In the genomic region with DNA sequence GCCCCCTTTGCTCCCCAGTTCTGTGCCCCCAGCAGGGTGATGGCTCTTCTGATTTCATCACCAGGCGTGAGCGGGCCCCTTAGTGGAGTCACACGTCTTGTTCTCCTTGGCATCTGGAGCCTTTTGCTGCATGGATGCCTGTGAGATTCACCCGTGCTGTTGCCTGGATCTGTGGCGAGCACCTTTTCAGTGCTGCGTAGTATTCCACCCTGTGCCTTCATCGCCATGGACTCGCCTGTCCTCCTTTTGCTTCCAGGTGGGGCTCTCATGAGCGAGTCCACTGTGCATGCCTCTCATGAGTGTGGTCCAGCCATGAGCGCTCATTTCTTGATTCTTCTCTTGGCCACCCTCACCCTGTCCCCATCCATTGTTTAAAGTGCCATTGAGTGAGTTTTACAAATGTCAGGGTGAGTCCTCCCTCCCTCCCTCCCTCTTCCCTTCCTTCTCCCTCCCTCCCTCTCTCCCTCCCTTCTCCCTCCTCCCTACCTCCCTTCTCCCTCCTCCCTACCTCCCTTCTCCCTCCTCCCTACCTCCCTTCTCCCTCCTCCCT, we compare ENCODE assay signal across 2 cellular contexts.
TF ChIP-seq lines count a peak whose summit lies in the region.

No MANE protein-coding gene starts in this region.

TF ChIP-seq in HEK293, 187 proteins besides CTCF, POLR2A, EP300 and RAD21:
- TF ChIP-seq ZNF302 (tag by site-specific recombination; IDR thresholded peaks at IDR 0.05; ENCODE audit: low read depth) (no peak), SALL2 (tag by site-specific recombination; IDR thresholded peaks at IDR 0.05; ENCODE audit: borderline replicate concordance) (no peak), ZNF146 (tag by site-specific recombination; IDR thresholded peaks at IDR 0.05) (peak; percentile 75)

TF ChIP-seq in K562, 482 proteins besides CTCF, POLR2A, EP300 and RAD21:
- peak; percentile 95 for TF ChIP-seq ZNF146 (CRISPR knock-in tag; IDR thresholded peaks at IDR 0.05; ENCODE audit: unreplicated experiment)
- peak; percentile 93 for TF ChIP-seq ZNF263 (CRISPR knock-in tag; IDR thresholded peaks at IDR 0.05; ENCODE audit: borderline replicate concordance)
- TF ChIP-seq, protein P1, sequence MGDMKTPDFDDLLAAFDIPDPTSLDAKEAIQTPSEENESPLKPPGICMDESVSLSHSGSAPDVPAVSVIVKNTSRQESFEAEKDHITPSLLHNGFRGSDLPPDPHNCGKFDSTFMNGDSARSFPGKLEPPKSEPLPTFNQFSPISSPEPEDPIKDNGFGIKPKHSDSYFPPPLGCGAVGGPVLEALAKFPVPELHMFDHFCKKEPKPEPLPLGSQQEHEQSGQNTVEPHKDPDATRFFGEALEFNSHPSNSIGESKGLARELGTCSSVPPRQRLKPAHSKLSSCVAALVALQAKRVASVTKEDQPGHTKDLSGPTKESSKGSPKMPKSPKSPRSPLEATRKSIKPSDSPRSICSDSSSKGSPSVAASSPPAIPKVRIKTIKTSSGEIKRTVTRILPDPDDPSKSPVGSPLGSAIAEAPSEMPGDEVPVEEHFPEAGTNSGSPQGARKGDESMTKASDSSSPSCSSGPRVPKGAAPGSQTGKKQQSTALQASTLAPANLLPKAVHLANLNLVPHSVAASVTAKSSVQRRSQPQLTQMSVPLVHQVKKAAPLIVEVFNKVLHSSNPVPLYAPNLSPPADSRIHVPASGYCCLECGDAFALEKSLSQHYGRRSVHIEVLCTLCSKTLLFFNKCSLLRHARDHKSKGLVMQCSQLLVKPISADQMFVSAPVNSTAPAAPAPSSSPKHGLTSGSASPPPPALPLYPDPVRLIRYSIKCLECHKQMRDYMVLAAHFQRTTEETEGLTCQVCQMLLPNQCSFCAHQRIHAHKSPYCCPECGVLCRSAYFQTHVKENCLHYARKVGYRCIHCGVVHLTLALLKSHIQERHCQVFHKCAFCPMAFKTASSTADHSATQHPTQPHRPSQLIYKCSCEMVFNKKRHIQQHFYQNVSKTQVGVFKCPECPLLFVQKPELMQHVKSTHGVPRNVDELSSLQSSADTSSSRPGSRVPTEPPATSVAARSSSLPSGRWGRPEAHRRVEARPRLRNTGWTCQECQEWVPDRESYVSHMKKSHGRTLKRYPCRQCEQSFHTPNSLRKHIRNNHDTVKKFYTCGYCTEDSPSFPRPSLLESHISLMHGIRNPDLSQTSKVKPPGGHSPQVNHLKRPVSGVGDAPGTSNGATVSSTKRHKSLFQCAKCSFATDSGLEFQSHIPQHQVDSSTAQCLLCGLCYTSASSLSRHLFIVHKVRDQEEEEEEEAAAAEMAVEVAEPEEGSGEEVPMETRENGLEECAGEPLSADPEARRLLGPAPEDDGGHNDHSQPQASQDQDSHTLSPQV (IDR thresholded peaks at IDR 0.05) = no peak
- peak; percentile 30 for TF ChIP-seq RBM25 (IDR thresholded peaks at IDR 0.05; ENCODE audit: low read depth, low read length, severe bottlenecking)
